12 cellular contexts compared by ENCODE assay signal in the genomic region with DNA sequence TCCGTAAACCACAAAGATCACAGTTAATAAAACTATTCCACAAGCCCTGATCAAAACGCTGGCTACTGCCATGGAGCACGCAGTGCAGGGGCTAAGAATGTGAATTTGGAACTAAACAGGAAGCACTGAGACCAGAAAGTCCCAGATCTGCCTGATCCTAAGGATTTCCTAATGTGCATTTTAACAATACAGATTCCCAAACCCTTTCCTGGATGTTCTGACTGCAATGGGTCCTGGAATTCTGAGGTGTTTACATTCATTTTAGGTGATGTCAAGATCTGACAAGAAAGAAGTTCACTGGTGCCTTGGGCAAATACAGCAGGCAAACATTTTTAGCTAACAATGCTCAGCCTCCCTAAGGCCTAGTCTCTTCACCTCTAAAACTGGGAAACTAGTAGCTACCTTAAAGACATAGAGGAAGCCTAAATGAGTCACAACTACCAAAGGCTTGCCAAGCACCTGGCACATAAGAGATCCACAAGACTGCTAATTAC. TPM values are rescaled to one million over a fixed set of nuclear protein-coding genes. Genes with fewer than 3 reads are reported as not detected.
DNase-seq lines count a peak whose midpoint lies in the region; ATAC-seq and TF ChIP-seq lines count a peak whose summit lies in the region.
"Had no signal": no experiment of that assay in that cellular context is flagged by ENCODE, and none has a peak within 500 bp of the region (broad histone marks: within the 10 kb centered on the region; RNA-seq: fewer than 3 reads in every experiment).

No MANE protein-coding gene starts in this region.

- H3F3A ChIP-seq in GM23338 (replicated peaks; ENCODE audit: low read depth): no peaks in the 10 kb centered on the region

- TF ChIP-seq EP300 in gastroesophageal sphincter (IDR thresholded peaks at IDR 0.05): no peak

- no peaks in the 10 kb centered on the region for H3K9me2 ChIP-seq in GM23338 (ENCODE audit: insufficient read depth)

- H3K27me3 Mint-ChIP-seq in HFFc6 (ENCODE audit: insufficient read depth) (no peaks in the 10 kb centered on the region; the same call in 1 of the 2 replicates), GM23338 (ENCODE audit: insufficient read depth, low read depth, poor library complexity) (no peaks in the 10 kb centered on the region)
- H3K27me3 Mint-ChIP-seq in activated T-helper 1 cell treated with anti-CD3 and anti-CD28 coated beads, Interleukin-12 subunit alpha, Interleukin-12 subunit beta, Interleukin-2, Interleukin-4 antibody, amounts not matched to agents 30 ng/mL and 10 ng/mL and 1 ng/mL, durations not matched to agents 14 hours and 24 hours and 36 hours (ENCODE audit: insufficient read depth): no peaks in the 10 kb centered on the region

- H3K36me3 Mint-ChIP-seq in HFFc6 (ENCODE audit: low read depth) (peaks cover 31% of the 10 kb centered on the region), GM23338 (ENCODE audit: low read depth) (no peaks in the 10 kb centered on the region; the same call in 2 of the 3 replicates)
- H3K36me3 Mint-ChIP-seq in activated T-helper 1 cell treated with anti-CD3 and anti-CD28 coated beads, Interleukin-12 subunit alpha, Interleukin-12 subunit beta, Interleukin-2, Interleukin-4 antibody, amounts not matched to agents 30 ng/mL and 10 ng/mL and 1 ng/mL, durations not matched to agents 14 hours and 24 hours and 36 hours (ENCODE audit: low read depth): peaks cover 53% of the 10 kb centered on the region

- H3K27me3 ChIP-seq in gastroesophageal sphincter: no peaks in the 10 kb centered on the region
- H3K27me3 ChIP-seq in skeletal muscle tissue (ENCODE audit: control insufficient read depth in 3 of 3, insufficient read depth in 3 of 3, low read length in 3 of 3): no peaks in the 10 kb centered on the region
- H3K27me3 ChIP-seq in GM23338 (ENCODE audit: insufficient read depth): no peaks in the 10 kb centered on the region
- no peaks in the 10 kb centered on the region for H3K27me3 ChIP-seq in osteoblast (ENCODE audit: insufficient read depth, low read length)

- H3K27ac ChIP-seq in gastroesophageal sphincter (peak overlapping the region; percentile 76 to 86 (median 86)), skeletal muscle tissue (ENCODE audit: low read depth, low read length) (peak overlapping the region; percentile 54), GM23338 (ENCODE audit: low read depth) (no peak overlapping the region), osteoblast (ENCODE audit: low read depth, low read length) (no peak overlapping the region)

- H3K27ac Mint-ChIP-seq in HFFc6 (peak overlapping the region; percentile 85), GM23338 (no peak overlapping the region)
- H3K27ac Mint-ChIP-seq in activated T-helper 1 cell treated with anti-CD3 and anti-CD28 coated beads, Interleukin-12 subunit alpha, Interleukin-12 subunit beta, Interleukin-2, Interleukin-4 antibody, amounts not matched to agents 30 ng/mL and 10 ng/mL and 1 ng/mL, durations not matched to agents 14 hours and 24 hours and 36 hours: peak overlapping the region; percentile 9

- no peak overlapping the region for H2AFZ ChIP-seq in GM23338
- no peak overlapping the region for H2AFZ ChIP-seq in osteoblast (ENCODE audit: low read length)

- no peak for TF ChIP-seq POLR2A in gastroesophageal sphincter (IDR thresholded peaks at IDR 0.05)

- ATAC-seq in gastroesophageal sphincter (peak; percentile 68), GM23338 (no peak), HG02798 (IDR thresholded peaks at IDR 0.05; ENCODE audit: poor library complexity, unreplicated experiment) (no peak)

- H3K9me3 Mint-ChIP-seq in HFFc6 (no peaks in the 10 kb centered on the region), GM23338 (no peaks in the 10 kb centered on the region)
- no peaks in the 10 kb centered on the region for H3K9me3 Mint-ChIP-seq in activated T-helper 1 cell treated with anti-CD3 and anti-CD28 coated beads, Interleukin-12 subunit alpha, Interleukin-12 subunit beta, Interleukin-2, Interleukin-4 antibody, amounts not matched to agents 30 ng/mL and 10 ng/mL and 1 ng/mL, durations not matched to agents 14 hours and 24 hours and 36 hours

- H3K79me2 ChIP-seq in GM23338 (replicated peaks; ENCODE audit: insufficient read depth): 0 out of 2 replicates have a peak, but pooled peaks cover 5% of the 10 kb centered on the region
- peaks cover 26% of the 10 kb centered on the region for H3K79me2 ChIP-seq in osteoblast (ENCODE audit: insufficient read depth, low read length)

- H3K4me1 Mint-ChIP-seq in HFFc6 (ENCODE audit: low read depth): peaks cover 79% of the 10 kb centered on the region
- H3K4me1 Mint-ChIP-seq in activated T-helper 1 cell treated with anti-CD3 and anti-CD28 coated beads, Interleukin-12 subunit alpha, Interleukin-12 subunit beta, Interleukin-2, Interleukin-4 antibody, amounts not matched to agents 30 ng/mL and 10 ng/mL and 1 ng/mL, durations not matched to agents 14 hours and 24 hours and 36 hours (ENCODE audit: low read depth): peaks cover 68% of the 10 kb centered on the region
- peaks cover 18% of the 10 kb centered on the region; the same call in 2 of the 3 replicates for H3K4me1 Mint-ChIP-seq in GM23338

- H4K20me1 ChIP-seq in GM23338 (replicated peaks; ENCODE audit: insufficient read depth) (no peaks in the 10 kb centered on the region), osteoblast (ENCODE audit: insufficient read depth, low read length) (no peaks in the 10 kb centered on the region)

- 29 to 37% methylated on average over 1 to 3 of the region's 3 CpGs for WGBS in gastroesophageal sphincter (ENCODE audit: low coverage in 1 of 2), 2 donors

- H3K4me3 Mint-ChIP-seq in HFFc6: peak overlapping the region; percentile 55
- no peak overlapping the region for H3K4me3 Mint-ChIP-seq in activated T-helper 1 cell treated with anti-CD3 and anti-CD28 coated beads, Interleukin-12 subunit alpha, Interleukin-12 subunit beta, Interleukin-2, Interleukin-4 antibody, amounts not matched to agents 30 ng/mL and 10 ng/mL and 1 ng/mL, durations not matched to agents 14 hours and 24 hours and 36 hours
- H3K4me3 Mint-ChIP-seq in GM23338: no peak overlapping the region

- peaks cover 10 to 91% (median 34%) of the 10 kb centered on the region in 3 donors for H3K4me1 ChIP-seq in gastroesophageal sphincter
- peaks cover 2 to 18% (median 4%) of the 10 kb centered on the region in 3 donors for H3K4me1 ChIP-seq in skeletal muscle tissue (ENCODE audit: control insufficient read depth in 3 of 3, insufficient read depth in 3 of 3, low read length in 3 of 3)
- peaks cover 5% of the 10 kb centered on the region; the same call in 1 of the 2 replicates for H3K4me1 ChIP-seq in GM23338 (ENCODE audit: insufficient read depth)
- H3K4me1 ChIP-seq in osteoblast (ENCODE audit: insufficient read depth, low read length): peaks cover 17% of the 10 kb centered on the region

- intact Hi-C loops in activated T-helper 1 cell treated with anti-CD3 and anti-CD28 coated beads, Interleukin-12 subunit alpha, Interleukin-12 subunit beta, Interleukin-2, Interleukin-4 antibody, amounts not matched to agents 30 ng/mL and 10 ng/mL and 1 ng/mL, durations not matched to agents 14 hours and 24 hours and 36 hours (cut with micrococcal nuclease): no loop called here

- H3K4me3 ChIP-seq in gastroesophageal sphincter: no peak overlapping the region
- no peak overlapping the region for H3K4me3 ChIP-seq in skeletal muscle tissue (ENCODE audit: low read length in 3 of 3)
- no peak overlapping the region for H3K4me3 ChIP-seq in GM23338
- H3K4me3 ChIP-seq in osteoblast (ENCODE audit: insufficient read depth, low read length): no peak overlapping the region

- H3K9ac ChIP-seq in skeletal muscle tissue (ENCODE audit: low read depth in 1 of 3, low read length in 3 of 3): peak overlapping the region in 1 of 3 donors; percentile 59

- no peak for DNase-seq in HFFc6
- DNase-seq in activated T-helper 1 cell treated with anti-CD3 and anti-CD28 coated beads, Interleukin-12 subunit alpha, Interleukin-12 subunit beta, Interleukin-2, Interleukin-4 antibody, amounts not matched to agents 30 ng/mL and 10 ng/mL and 1 ng/mL, durations not matched to agents 14 hours and 24 hours and 36 hours (ENCODE audit: low spot score): no peak
- DNase-seq in HT-29 (ENCODE audit: low spot score): no peak
- no peak for DNase-seq in GM23338 (ENCODE audit: low spot score)
- no peak for DNase-seq in osteoblast (ENCODE audit: insufficient read length, low spot score, missing footprints)
- DNase-seq: GOT3, NCI-H526, retina, T-helper 9 cell had no signal

- H3K36me3 ChIP-seq in gastroesophageal sphincter (peaks cover 0 to 17% of the 10 kb centered on the region in 2 donors), skeletal muscle tissue (ENCODE audit: control insufficient read depth in 3 of 3, insufficient read depth in 3 of 3, low read length in 3 of 3) (peaks cover 0 to 17% (median 13%) of the 10 kb centered on the region in 3 donors), GM23338 (ENCODE audit: insufficient read depth) (no peaks in the 10 kb centered on the region), osteoblast (ENCODE audit: insufficient read depth, low read length) (peaks cover 23% of the 10 kb centered on the region)

- H3K9me3 ChIP-seq in gastroesophageal sphincter (no peaks in the 10 kb centered on the region), skeletal muscle tissue (ENCODE audit: control insufficient read depth in 3 of 3, low read length in 3 of 3) (no peaks in the 10 kb centered on the region), osteoblast (ENCODE audit: low read depth, low read length) (no peaks in the 10 kb centered on the region)

- no peak overlapping the region for H3K4me2 ChIP-seq in GM23338
- no peak overlapping the region for H3K4me2 ChIP-seq in osteoblast (ENCODE audit: insufficient read depth, low read length)

- TF ChIP-seq CTCF in HFFc6 (IDR thresholded peaks at IDR 0.05) (no peak), gastroesophageal sphincter (IDR thresholded peaks at IDR 0.05) (no peak), GM23338 (conservative IDR thresholded peaks at IDR 0.05; ENCODE audit: low read depth in 2 of 2) (no peak), osteoblast (IDR thresholded peaks at IDR 0.05; ENCODE audit: extremely low read depth, low read depth, low read length) (no peak)

RNA-seq across cellular contexts. Expression of a gene that starts 10.3 kb away (rescaled TPM):
- 10 to 100 TPM; 63.6 to 71.3 (median 66.5) TPM for total RNA-seq in HFFc6 (2021; fragmentation: NEBNext Ultra II Directional; extraction: Animal tissue kit (Norgen Biotek cat#: 25700))
- total RNA-seq in activated T-helper 1 cell treated with anti-CD3 and anti-CD28 coated beads, Interleukin-12 subunit alpha, Interleukin-12 subunit beta, Interleukin-2, Interleukin-4 antibody, amounts not matched to agents 30 ng/mL and 10 ng/mL and 1 ng/mL, durations not matched to agents 14 hours and 24 hours and 36 hours: 128 and 134 TPM in 2 replicates
- 10 to 100 TPM; 48.4 to 66.0 (median 63.3) TPM for total RNA-seq in gastroesophageal sphincter
- 51.7 TPM for total RNA-seq in skeletal muscle tissue
- 49.9 and 52.3 TPM in 2 replicates for total RNA-seq in HT-29 (2014; rRNA removed; shearing (Covaris generic))
- total RNA-seq in GM23338 (2014; rRNA removed; shearing (Covaris generic)): 30.6 and 33.9 TPM in 2 replicates
- polyA plus RNA-seq in GM23338 (2016; fragmentation: Nextera tagmentation; extraction: Ambion mirVana): 47.2 and 50.8 TPM in 2 replicates
- total RNA-seq in osteoblast: 57.9 and 71.3 TPM in 2 replicates

RNA-seq across cellular contexts. Expression of a gene that starts 55.0 kb away (rescaled TPM):
- 1 to 10 TPM; 4.1 to 5.8 (median 4.9) TPM for total RNA-seq in HFFc6 (2021; fragmentation: NEBNext Ultra II Directional; extraction: Animal tissue kit (Norgen Biotek cat#: 25700))
- total RNA-seq in activated T-helper 1 cell treated with anti-CD3 and anti-CD28 coated beads, Interleukin-12 subunit alpha, Interleukin-12 subunit beta, Interleukin-2, Interleukin-4 antibody, amounts not matched to agents 30 ng/mL and 10 ng/mL and 1 ng/mL, durations not matched to agents 14 hours and 24 hours and 36 hours: 12.5 and 14.5 TPM in 2 replicates
- 10 to 100 TPM in 1 of 4 donors, 1 to 10 TPM in 3; 1.9 to 12.0 (median 4.0) TPM for total RNA-seq in gastroesophageal sphincter
- 2.1 TPM for total RNA-seq in skeletal muscle tissue
- total RNA-seq in HT-29 (2014; rRNA removed; shearing (Covaris generic)): 3.9 and 6.0 TPM in 2 replicates
- total RNA-seq in GM23338 (2014; rRNA removed; shearing (Covaris generic)): 5.1 and 9.1 TPM in 2 replicates
- 3.8 and 5.7 TPM in 2 replicates for polyA plus RNA-seq in GM23338 (2016; fragmentation: Nextera tagmentation; extraction: Ambion mirVana)
- total RNA-seq in osteoblast: 2.9 and 6.2 TPM in 2 replicates

RNA-seq across cellular contexts. Expression of a gene that starts 55.5 kb away (rescaled TPM):
- total RNA-seq in HFFc6 (2021; fragmentation: NEBNext Ultra II Directional; extraction: Animal tissue kit (Norgen Biotek cat#: 25700)): 10 to 100 TPM; 20.0 to 27.0 (median 23.2) TPM
- total RNA-seq in activated T-helper 1 cell treated with anti-CD3 and anti-CD28 coated beads, Interleukin-12 subunit alpha, Interleukin-12 subunit beta, Interleukin-2, Interleukin-4 antibody, amounts not matched to agents 30 ng/mL and 10 ng/mL and 1 ng/mL, durations not matched to agents 14 hours and 24 hours and 36 hours: 288 and 320 TPM in 2 replicates
- total RNA-seq in gastroesophageal sphincter (100 to 1,000 TPM in 2 of 4 donors, 10 to 100 TPM in 2; 72.3 to 212 (median 110) TPM), skeletal muscle tissue (7.8 TPM), osteoblast (28.0 and 32.9 TPM in 2 replicates)
- total RNA-seq in HT-29 (2014; rRNA removed; shearing (Covaris generic)): 49.1 and 58.2 TPM in 2 replicates
- 16.9 and 17.6 TPM in 2 replicates for total RNA-seq in GM23338 (2014; rRNA removed; shearing (Covaris generic))
- polyA plus RNA-seq in GM23338 (2016; fragmentation: Nextera tagmentation; extraction: Ambion mirVana): 5.6 and 6.4 TPM in 2 replicates

Comparison
In these comparisons a context has a peak if more than half of its experiments do, and no peak if none do; other contexts are left out.
1. H3K27ac ChIP-seq: peak in gastroesophageal sphincter (4 of 4) and skeletal muscle tissue (single experiment); none in GM23338 (single experiment) and osteoblast (single experiment).